Comparison of ENCODE assay signal across 8 cellular contexts in genomic region chr3:185933374-185933950, GRCh38. TPM values are rescaled to one million over a fixed set of nuclear protein-coding genes. Genes with fewer than 3 reads are reported as not detected.
DNase-seq lines count a peak whose midpoint lies in the region; ATAC-seq and TF ChIP-seq lines count a peak whose summit lies in the region.

No MANE protein-coding gene starts in this region.

- no peak for ATAC-seq in naive B cell (ENCODE audit: low read depth in 2 of 2)
- no peak for ATAC-seq in GM18909 (IDR thresholded peaks at IDR 0.05; ENCODE audit: poor library complexity, unreplicated experiment)
- ATAC-seq in GM21367 (IDR thresholded peaks at IDR 0.05; ENCODE audit: unreplicated experiment): no peak

- peaks cover 68 to 82% (median 79%) of the 10 kb centered on the region in 3 donors for H3K4me1 Mint-ChIP-seq in naive B cell

- H3K27ac ChIP-seq in HUES6 (ENCODE audit: low read depth, low read length) (no peak overlapping the region), mammary epithelial cell (ENCODE audit: insufficient read depth, low read depth, low read length) (peak overlapping the region; percentile 25)

- CTCF ChIA-PET in mammary epithelial cell (lab: Charles Lee; ENCODE audit: low non-redundant PET): no interaction called here

- intact Hi-C loops in mammary epithelial cell (cut with micrococcal nuclease): loop anchor here (10.0 kb wide), 1 partner anchor 199 kb away; no protein-coding TSS in a partner anchor

- no peak overlapping the region for H3K27ac Mint-ChIP-seq in naive B cell

- H3K4me1 ChIP-seq in HUES6 (ENCODE audit: control insufficient read depth, insufficient read depth, low read length) (peaks cover 49% of the 10 kb centered on the region), mammary epithelial cell (ENCODE audit: insufficient read depth, low read length) (peaks cover 37% of the 10 kb centered on the region)

- peaks cover 21 to 29% of the 10 kb centered on the region in 2 donors for H3K36me3 Mint-ChIP-seq in naive B cell

- H3K4me3 ChIP-seq in AG10803 (ENCODE audit: low read length) (peak overlapping the region; percentile 100; the same call in 1 of the 2 replicates), HUES6 (ENCODE audit: low read depth, low read length) (peak overlapping the region; percentile 100), mammary epithelial cell (replicated peaks in 1 of 3; ENCODE audit: insufficient read depth in 1 of 3, low read depth in 2 of 3, low read length in 3 of 3) (peak overlapping the region; percentile 87 to 100 (median 98))

- dilution Hi-C loops in mammary epithelial cell (cut with HindIII; ENCODE audit: low sequenced_read_pairs): no loop called here

- H2AFZ ChIP-seq in mammary epithelial cell (ENCODE audit: low read depth, low read length): no peak overlapping the region

- peak overlapping the region; percentile 89 for H3K4me2 ChIP-seq in mammary epithelial cell (ENCODE audit: insufficient read depth, low read depth, low read length)

- no peak for TF ChIP-seq CTCF in AG10803 (conservative IDR thresholded peaks at IDR 0.05; ENCODE audit: low read length)
- TF ChIP-seq CTCF in mammary epithelial cell (conservative IDR thresholded peaks at IDR 0.05 in 1 of 2, IDR thresholded peaks at IDR 0.05 in 1 of 2; ENCODE audit: extremely low read depth in 1 of 2, insufficient read depth in 1 of 2, low read depth in 1 of 2, low read length in 2 of 2): no peak

- H3K4me3 Mint-ChIP-seq in naive B cell: peak overlapping the region; percentile 97 to 100 (median 100)

- no peaks in the 10 kb centered on the region for H3K27me3 Mint-ChIP-seq in naive B cell

- DNase-seq in AG10803 (ENCODE audit: low read depth) (no peak), mammary epithelial cell (no peak), naive B cell (no peak), A172 (ENCODE audit: low spot score) (no peak), NOMO-1 treated with DMSO at 0.1 percent for 48 hours (lab: John Stamatoyannopoulos, UW; ENCODE audit: unreplicated experiment) (no peak)

- H3K36me3 ChIP-seq in HUES6 (ENCODE audit: control insufficient read depth, insufficient read depth, low read length) (peaks cover 62% of the 10 kb centered on the region), mammary epithelial cell (ENCODE audit: insufficient read depth, low read length) (peaks cover 15% of the 10 kb centered on the region)

- no peak overlapping the region for H3K9ac ChIP-seq in HUES6 (ENCODE audit: low read length)
- peak overlapping the region; percentile 100 for H3K9ac ChIP-seq in mammary epithelial cell (ENCODE audit: insufficient read depth, low read length)

- peaks cover 76% of the 10 kb centered on the region for H4K20me1 ChIP-seq in mammary epithelial cell (ENCODE audit: insufficient read depth, low read length)

- peaks cover 94% of the 10 kb centered on the region for H3K79me2 ChIP-seq in mammary epithelial cell (ENCODE audit: insufficient read depth, low read length)

- no TSS peak for BruUV-seq in mammary epithelial cell (replicated peaks; lab: Mats Ljungman, UMichigan)

- H3K9me3 Mint-ChIP-seq in naive B cell: peaks cover 0 to 9% (median 0%) of the 10 kb centered on the region in 7 donors

- H3K9me3 ChIP-seq in HUES6 (ENCODE audit: control insufficient read depth, insufficient read depth, low read depth, low read length): no peaks in the 10 kb centered on the region; the same call in 1 of the 2 replicates
- no peaks in the 10 kb centered on the region for H3K9me3 ChIP-seq in mammary epithelial cell (replicated peaks; ENCODE audit: insufficient read depth, low read length)

- no peaks in the 10 kb centered on the region for H3K27me3 ChIP-seq in HUES6 (ENCODE audit: control insufficient read depth, insufficient read depth, low read length)
- no peaks in the 10 kb centered on the region for H3K27me3 ChIP-seq in mammary epithelial cell (ENCODE audit: insufficient read depth, low read length)

- in situ Hi-C loops in mammary epithelial cell (cut with MboI; ENCODE audit: low sequenced_read_pairs in 2 of 2): no loop called here

RNA-seq across cellular contexts. Expression of gene TRA2B, which starts 4.4 kb away (rescaled TPM):
- 100 to 1,000 TPM; 117 to 151 TPM for total RNA-seq in mammary epithelial cell
- polyA plus RNA-seq in mammary epithelial cell (130 TPM), naive B cell (ENCODE audit: low read depth in 6 of 6) (100 to 1,000 TPM; 190 to 378 (median 318) TPM)
- 210 TPM for polyA minus RNA-seq in mammary epithelial cell
- total RNA-seq in A172 (2014; rRNA removed; shearing (Covaris generic)): 290 and 367 TPM in 2 replicates
